17 cellular contexts compared by ENCODE assay signal in genomic region chr2:130837811-130838565, GRCh38. TPM values are rescaled to one million over a fixed set of nuclear protein-coding genes. Genes with fewer than 3 reads are reported as not detected.
DNase-seq lines count a peak whose midpoint lies in the region; TF ChIP-seq lines count a peak whose summit lies in the region.
"Had no signal": no experiment of that assay in that cellular context is flagged by ENCODE, and none has a peak within 500 bp of the region (broad histone marks: within the 10 kb centered on the region; RNA-seq: fewer than 3 reads in every experiment).

No MANE protein-coding gene starts in this region.

- BruUV-seq in Calu3 (replicated peaks; lab: Mats Ljungman, UMichigan): no TSS peak

- H3K4ac ChIP-seq in mesendoderm (ENCODE audit: low read depth, low read length): no peak overlapping the region

- H3K27ac ChIP-seq in HUES64 (ENCODE audit: low read depth, low read length) (no peak overlapping the region), endodermal cell (ENCODE audit: low read depth, low read length) (no peak overlapping the region), mesendoderm (ENCODE audit: low read depth, low read length) (no peak overlapping the region)

- intact Hi-C loops in Calu3 (cut with micrococcal nuclease; ENCODE audit: unreplicated experiment): no loop called here

- no peak overlapping the region for H3K56ac ChIP-seq in mesendoderm (ENCODE audit: low read length)

- H3K27me3 ChIP-seq in HUES64 (ENCODE audit: insufficient read depth, low read length): peaks cover 34% of the 10 kb centered on the region
- H3K27me3 ChIP-seq in endodermal cell (ENCODE audit: control insufficient read depth, insufficient read depth, low read length, poor library complexity, severe bottlenecking): peaks cover 45% of the 10 kb centered on the region
- peaks cover 7% of the 10 kb centered on the region for H3K27me3 ChIP-seq in mesendoderm (ENCODE audit: insufficient read depth, low read length, poor library complexity)
- H3K27me3 ChIP-seq: testis had no signal

- no peak overlapping the region for H3K4me2 ChIP-seq in mesendoderm (ENCODE audit: low read length)

- H2AK5ac ChIP-seq in mesendoderm (ENCODE audit: low read length): no peak overlapping the region

- H3K79me1 ChIP-seq in mesendoderm (ENCODE audit: low read length): no peaks in the 10 kb centered on the region

- H3K4me3 ChIP-seq in HUES64 (ENCODE audit: low read length) (peak overlapping the region; percentile 63), endodermal cell (ENCODE audit: low read length) (no peak overlapping the region), mesendoderm (ENCODE audit: low read length) (no peak overlapping the region), foreskin fibroblast (ENCODE audit: low read depth in 1 of 2, low read length in 2 of 2) (no peak overlapping the region)
- H3K4me3 ChIP-seq: mucosa of descending colon had no signal

- H3K4me1 ChIP-seq in HUES64 (ENCODE audit: insufficient read depth, low read length): 0 out of 2 replicates have a peak, but pooled peaks cover 1% of the 10 kb centered on the region
- H3K4me1 ChIP-seq in endodermal cell (ENCODE audit: control insufficient read depth, insufficient read depth, low read length): peaks cover 12% of the 10 kb centered on the region
- no peaks in the 10 kb centered on the region for H3K4me1 ChIP-seq in mesendoderm (ENCODE audit: control insufficient read depth, low read depth, low read length)
- H3K4me1 ChIP-seq: testis had no signal

- H2BK120ac ChIP-seq in mesendoderm (ENCODE audit: low read depth, low read length): no peak overlapping the region

- H3K9me3 Mint-ChIP-seq in Calu3 (ENCODE audit: low read depth, unreplicated experiment): no peaks in the 10 kb centered on the region
- H3K9me3 Mint-ChIP-seq in endodermal cell: no peaks in the 10 kb centered on the region

- H3K36me3 ChIP-seq in HUES64 (ENCODE audit: insufficient read depth, low read length) (no peaks in the 10 kb centered on the region), endodermal cell (ENCODE audit: control insufficient read depth, insufficient read depth, low read length) (no peaks in the 10 kb centered on the region), mesendoderm (ENCODE audit: control insufficient read depth, insufficient read depth, low read length) (no peaks in the 10 kb centered on the region)

- no peak overlapping the region for H4K5ac ChIP-seq in mesendoderm (ENCODE audit: low read length)

- peak overlapping the region; percentile 84 for H3K4me3 Mint-ChIP-seq in Calu3 (ENCODE audit: low read depth, unreplicated experiment)
- peak overlapping the region; percentile 47 for H3K4me3 Mint-ChIP-seq in endodermal cell

- H2BK15ac ChIP-seq in mesendoderm (replicated peaks; ENCODE audit: low read depth): no peak overlapping the region

- peaks cover 7% of the 10 kb centered on the region for H3K4me1 Mint-ChIP-seq in Calu3 (ENCODE audit: low read depth, unreplicated experiment)
- H3K4me1 Mint-ChIP-seq in endodermal cell: peaks cover 20% of the 10 kb centered on the region

- DNase-seq in Calu3 (no peak), endodermal cell (no peak), mesendoderm (no peak), foreskin fibroblast (no peak), SHP77 treated with DMSO at 0.1 percent for 48 hours (lab: John Stamatoyannopoulos, UW) (no peak)
- DNase-seq in effector CD4-positive, alpha-beta T cell: no peak
- DNase-seq: activated CD4-positive, alpha-beta T cell treated with anti-CD3 and anti-CD28 coated beads, Interleukin-2, amount 50 U/mL, for 4 hours; activated naive CD4-positive, alpha-beta T cell treated with Interleukin-2 at 50 U/mL for 16 hours; AML-193; KG1; left colon; NCI-H1092; occipital lobe; stimulated activated CD4-positive, alpha-beta T cell treated with anti-CD3 and anti-CD28 coated beads, Interleukin-4, amount 100 ng/mL, for 1 hour; testis had no signal

- H3K9me3 ChIP-seq in HUES64 (ENCODE audit: insufficient read depth, low read depth, low read length): no peaks in the 10 kb centered on the region
- H3K9me3 ChIP-seq in endodermal cell (ENCODE audit: control insufficient read depth, low read length): no peaks in the 10 kb centered on the region
- H3K9me3 ChIP-seq: mucosa of descending colon, testis had no signal

- no peak overlapping the region for H3K18ac ChIP-seq in mesendoderm (ENCODE audit: low read length)

- peaks cover 16% of the 10 kb centered on the region for H3K36me3 Mint-ChIP-seq in Calu3 (ENCODE audit: insufficient read depth, unreplicated experiment)
- no peaks in the 10 kb centered on the region for H3K36me3 Mint-ChIP-seq in endodermal cell (ENCODE audit: low read depth)

- H3K27me3 Mint-ChIP-seq in Calu3 (ENCODE audit: unreplicated experiment) (no peaks in the 10 kb centered on the region), endodermal cell (ENCODE audit: insufficient read depth) (peaks cover 36% of the 10 kb centered on the region)

- TF ChIP-seq CTCF in Calu3 (IDR thresholded peaks at IDR 0.05; ENCODE audit: unreplicated experiment) (no peak), endodermal cell (conservative IDR thresholded peaks at IDR 0.05) (no peak), foreskin fibroblast (IDR thresholded peaks at IDR 0.05; ENCODE audit: low read depth, low read length) (no peak)

- CTCF ChIA-PET in Calu3 (lab: Charles Lee): interaction anchor here (0.5 to 1.2 kb wide), 4 partner anchors 10 to 47 kb away, joined by 3 to 7 read pairs (median 4); no protein-coding TSS in a partner anchor

- H3K23ac ChIP-seq in mesendoderm (ENCODE audit: low read length): peak overlapping the region; percentile 89

- H3K9ac ChIP-seq in HUES64 (ENCODE audit: low read depth, low read length): no peak overlapping the region
- H3K9ac ChIP-seq in endodermal cell (ENCODE audit: extremely low read depth, low read length, poor library complexity, severe bottlenecking): no peak overlapping the region
- no peak overlapping the region for H3K9ac ChIP-seq in mesendoderm (ENCODE audit: low read length)

- no peak overlapping the region for H4K8ac ChIP-seq in mesendoderm (ENCODE audit: low read depth, low read length)

- no peaks in the 10 kb centered on the region for H3K79me2 ChIP-seq in mesendoderm (ENCODE audit: control insufficient read depth, insufficient read depth, low read length)

- H3K27ac Mint-ChIP-seq in Calu3 (ENCODE audit: unreplicated experiment) (no peak overlapping the region), endodermal cell (no peak overlapping the region)

- WGBS in HUES64: 77% methylated on average over 28 of the region's 28 CpGs
- WGBS in endodermal cell (ENCODE audit: insufficient coverage in 1 of 2, insufficient read length in 1 of 2), 2 experiments: 82 to 88% methylated on average over 25 to 28 of the region's 28 CpGs
- WGBS in mesendoderm (ENCODE audit: extremely low coverage, insufficient coverage, low lambda C conversion rate): no CpG with 5 or more reads among the region's 28 CpGs

- no peak overlapping the region for H2BK5ac ChIP-seq in mesendoderm (ENCODE audit: low read length)

RNA-seq across cellular contexts. Expression of gene ARHGEF4, which starts 1.3 kb away (rescaled TPM):
- 5.9 and 8.8 TPM in 2 replicates for total RNA-seq in Calu3 (2022)
- polyA plus RNA-seq in HUES64 (2013, experiment 1 of 2): 8.6 TPM
- 9.4 TPM for polyA plus RNA-seq in HUES64 (2013, experiment 2 of 2)
- 10 to 100 TPM; 50.3 to 54.7 TPM for total RNA-seq in endodermal cell
- polyA plus RNA-seq in endodermal cell (2013, experiment 1 of 2): 18.8 TPM
- 16.0 TPM for polyA plus RNA-seq in endodermal cell (2013, experiment 2 of 2)
- 3.3 TPM for polyA plus RNA-seq in mesendoderm (2013, experiment 1 of 2)
- 3.3 TPM for polyA plus RNA-seq in mesendoderm (2013, experiment 2 of 2)
